Comparison of ENCODE assay signal across 23 cellular contexts in the genomic region with DNA sequence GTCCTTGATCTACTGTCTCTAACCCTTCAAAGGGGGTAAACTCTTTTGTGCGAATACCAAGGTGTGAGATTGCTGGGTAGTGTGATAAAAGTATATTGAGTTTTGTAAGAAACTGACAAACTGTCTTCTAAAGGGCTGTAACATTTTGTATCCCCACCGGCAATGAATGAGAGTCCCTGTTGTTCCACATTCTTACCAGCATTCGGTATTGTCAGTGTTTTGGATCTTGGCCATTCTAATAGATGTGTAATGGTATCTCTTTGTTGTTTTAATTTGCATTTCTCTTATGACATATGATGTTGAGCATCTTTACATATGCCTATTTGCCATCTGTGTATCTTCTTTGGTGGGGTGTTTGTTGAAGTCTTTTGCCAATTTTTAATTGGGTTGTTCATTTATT.
"Had no signal": no experiment of that assay in that cellular context is flagged by ENCODE, and none has a peak within 500 bp of the region (broad histone marks: within the 10 kb centered on the region; RNA-seq: fewer than 3 reads in every experiment).

No MANE protein-coding gene starts in this region.

- H3K4me1 ChIP-seq: esophagus squamous epithelium, lower lobe of right lung, prostate gland, right atrium auricular region, tibial nerve had no signal

- H3K27me3 Mint-ChIP-seq: activated B cell treated with CpG ODN at 0.5 μM for 24 hours; activated CD8-positive, alpha-beta T cell treated with anti-CD3 and anti-CD28 coated beads for 36 hours; activated naive CD4-positive, alpha-beta T cell treated with anti-CD3 and anti-CD28 coated beads, Interleukin-2, amount 10 ng/mL, durations not matched to agents 7 days and 5 days; activated naive CD8-positive, alpha-beta T cell treated with anti-CD3 and anti-CD28 coated beads, Interleukin-2, amount 50 U/mL, for 24 hours; activated T-cell treated with anti-CD3 and anti-CD28 coated beads, Interleukin-2, amount 50 U/mL, for 24 hours; stimulated activated naive CD8-positive, alpha-beta T cell treated with anti-CD3 and anti-CD28 coated beads, Interleukin-15, Interleukin-2, amounts not matched to agents 100 ng/mL and 50 ng/mL, for 24 hours had no signal

- ATAC-seq: activated CD8-positive, alpha-beta T cell treated with anti-CD3 and anti-CD28 coated beads for 36 hours; activated naive CD8-positive, alpha-beta T cell treated with anti-CD3 and anti-CD28 coated beads, Interleukin-2, amount 50 U/mL, for 24 hours; left colon; lower lobe of right lung had no signal

- H3K4me3 ChIP-seq: coronary artery, esophagus squamous epithelium, hepatocyte, lower lobe of right lung, prostate gland, right atrium auricular region, tibial nerve had no signal

- H3K4me3 Mint-ChIP-seq: activated B cell treated with CpG ODN at 0.5 μM for 24 hours; activated CD8-positive, alpha-beta T cell treated with anti-CD3 and anti-CD28 coated beads for 36 hours; activated naive CD4-positive, alpha-beta T cell treated with anti-CD3 and anti-CD28 coated beads, Interleukin-2, amount 10 ng/mL, durations not matched to agents 7 days and 5 days; activated naive CD8-positive, alpha-beta T cell treated with anti-CD3 and anti-CD28 coated beads, Interleukin-2, amount 50 U/mL, for 24 hours; activated T-cell treated with anti-CD3 and anti-CD28 coated beads, Interleukin-2, amount 50 U/mL, for 24 hours; brain; mesothelial cell of epicardium; nephron progenitor cell; stimulated activated naive CD8-positive, alpha-beta T cell treated with anti-CD3 and anti-CD28 coated beads, Interleukin-15, Interleukin-2, amounts not matched to agents 100 ng/mL and 50 ng/mL, for 24 hours; T-helper 2 cell treated with Interferon-gamma antibody and Interleukin-4, amounts not matched to agents 5 μg/mL and 100 μg/mL, for 36 hours had no signal

- H3K4me1 Mint-ChIP-seq: activated B cell treated with CpG ODN at 0.5 μM for 24 hours; activated naive CD4-positive, alpha-beta T cell treated with anti-CD3 and anti-CD28 coated beads, Interleukin-2, amount 10 ng/mL, durations not matched to agents 7 days and 5 days; activated naive CD8-positive, alpha-beta T cell treated with anti-CD3 and anti-CD28 coated beads, Interleukin-2, amount 50 U/mL, for 24 hours; brain had no signal

- H3K36me3 ChIP-seq: esophagus squamous epithelium, lower lobe of right lung, prostate gland, right atrium auricular region, tibial nerve had no signal

- H3K36me3 Mint-ChIP-seq: activated naive CD4-positive, alpha-beta T cell treated with anti-CD3 and anti-CD28 coated beads, Interleukin-2, amount 10 ng/mL, durations not matched to agents 7 days and 5 days; brain had no signal

- H3K9me3 Mint-ChIP-seq: activated B cell treated with CpG ODN at 0.5 μM for 24 hours had no signal

- H3K4me2 ChIP-seq: hepatocyte had no signal

- H3K27me3 ChIP-seq: esophagus squamous epithelium, hepatocyte, right atrium auricular region, tibial nerve had no signal

- H3K27ac ChIP-seq: coronary artery, esophagus squamous epithelium, hepatocyte, lower lobe of right lung, prostate gland, right atrium auricular region, tibial nerve had no signal

- H3K9me3 ChIP-seq: esophagus squamous epithelium, lower lobe of right lung, prostate gland, right atrium auricular region had no signal

- DNase-seq: activated B cell treated with CpG ODN at 0.5 μM for 24 hours; activated CD4-positive, alpha-beta T cell treated with anti-CD3 and anti-CD28 coated beads for 48 hours; activated CD8-positive, alpha-beta T cell treated with anti-CD3 and anti-CD28 coated beads for 36 hours; activated naive CD4-positive, alpha-beta T cell treated with anti-CD3 and anti-CD28 coated beads, Interleukin-2, amount 10 ng/mL, durations not matched to agents 7 days and 5 days; activated naive CD8-positive, alpha-beta T cell treated with anti-CD3 and anti-CD28 coated beads, Interleukin-2, amount 50 U/mL, for 24 hours; activated T-cell treated with anti-CD3 and anti-CD28 coated beads, Interleukin-2, amount 50 U/mL, for 24 hours; anterior cingulate cortex; central memory CD4-positive, alpha-beta T cell; esophagus squamous epithelium; islet precursor cell; left colon; lower lobe of right lung; nephron progenitor cell had no signal

- H3K27ac Mint-ChIP-seq: activated B cell treated with CpG ODN at 0.5 μM for 24 hours; activated CD8-positive, alpha-beta T cell treated with anti-CD3 and anti-CD28 coated beads for 36 hours; activated naive CD4-positive, alpha-beta T cell treated with anti-CD3 and anti-CD28 coated beads, Interleukin-2, amount 10 ng/mL, durations not matched to agents 7 days and 5 days; activated naive CD8-positive, alpha-beta T cell treated with anti-CD3 and anti-CD28 coated beads, Interleukin-2, amount 50 U/mL, for 24 hours; activated T-cell treated with anti-CD3 and anti-CD28 coated beads, Interleukin-2, amount 50 U/mL, for 24 hours; activated T-helper 2 cell treated with anti-CD3 and anti-CD28 coated beads, Interferon-gamma antibody, Interleukin-2, Interleukin-4, amounts not matched to agents 10 μg/mL and 5 μg/mL and 100 μg/mL, durations not matched to agents 14 hours and 24 hours and 36 hours; brain; mesothelial cell of epicardium; nephron progenitor cell; stimulated activated naive CD8-positive, alpha-beta T cell treated with anti-CD3 and anti-CD28 coated beads, Interleukin-15, Interleukin-2, amounts not matched to agents 100 ng/mL and 50 ng/mL, for 24 hours; T-helper 2 cell treated with Interferon-gamma antibody and Interleukin-4, amounts not matched to agents 5 μg/mL and 100 μg/mL, for 36 hours had no signal

- H2AFZ ChIP-seq: hepatocyte had no signal

- H3K79me2 ChIP-seq: hepatocyte had no signal
